In the genomic region with DNA sequence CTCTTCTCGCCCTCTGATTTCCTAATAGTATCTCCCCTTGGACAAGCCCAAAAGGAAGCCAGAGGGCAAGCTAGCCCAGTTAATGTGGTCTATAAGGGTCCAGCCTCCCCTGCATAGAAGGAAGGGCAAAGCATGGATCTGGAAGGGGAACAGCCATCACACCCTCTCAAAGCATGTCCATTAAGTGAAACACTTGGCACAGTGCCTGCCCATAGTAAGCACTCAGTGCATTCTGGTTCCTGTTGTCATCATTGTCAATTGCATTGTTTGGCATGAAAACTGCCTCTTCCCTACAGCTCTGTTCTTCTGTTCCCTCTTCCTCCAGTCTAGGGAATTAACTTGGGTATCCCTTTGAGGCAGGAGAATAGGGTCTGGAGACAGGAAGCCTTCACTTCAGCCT, we compare ENCODE assay signal across 1 cellular context.
TF ChIP-seq lines count a peak whose summit lies in the region.

No MANE protein-coding gene starts in this region.

TF ChIP-seq in WTC11, 78 proteins besides CTCF, POLR2A, EP300 and RAD21 (continued from another document):
- no peak for TF ChIP-seq E2F4 (CRISPR knock-in tag; IDR thresholded peaks at IDR 0.05; ENCODE audit: borderline replicate concordance, low read depth)
- TF ChIP-seq JUN (CRISPR knock-in tag; IDR thresholded peaks at IDR 0.05) = no peak
- no peak for TF ChIP-seq CREB1 (CRISPR knock-in tag; IDR thresholded peaks at IDR 0.05)
- TF ChIP-seq EMX1 (CRISPR knock-in tag; IDR thresholded peaks at IDR 0.05) = no peak
